ENCODE assay signal across 1 cellular context in the genomic region with DNA sequence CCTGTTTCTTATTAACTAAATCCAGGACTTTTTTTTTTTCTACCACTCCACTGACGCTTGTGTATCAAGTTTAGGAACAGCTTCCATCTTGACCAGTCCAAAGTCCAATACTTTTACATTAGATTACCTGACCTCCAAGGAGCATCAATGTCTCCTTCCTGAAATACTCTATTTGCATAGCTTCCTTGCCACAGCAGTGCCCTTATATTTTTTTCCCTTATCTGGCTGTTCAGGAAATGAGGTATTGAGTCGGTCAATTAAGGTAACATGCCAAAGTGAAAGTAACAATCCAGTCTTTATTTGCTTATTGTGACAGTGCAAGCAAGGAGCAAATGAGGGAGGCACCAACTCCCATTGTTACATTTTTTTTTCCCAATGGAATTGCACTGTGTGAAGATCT.
TF ChIP-seq lines count a peak whose summit lies in the region.

No MANE protein-coding gene starts in this region.

TF ChIP-seq in GM12878, 131 proteins besides CTCF, POLR2A, EP300 and RAD21 (continued from another document):
- TF ChIP-seq, protein P1, sequence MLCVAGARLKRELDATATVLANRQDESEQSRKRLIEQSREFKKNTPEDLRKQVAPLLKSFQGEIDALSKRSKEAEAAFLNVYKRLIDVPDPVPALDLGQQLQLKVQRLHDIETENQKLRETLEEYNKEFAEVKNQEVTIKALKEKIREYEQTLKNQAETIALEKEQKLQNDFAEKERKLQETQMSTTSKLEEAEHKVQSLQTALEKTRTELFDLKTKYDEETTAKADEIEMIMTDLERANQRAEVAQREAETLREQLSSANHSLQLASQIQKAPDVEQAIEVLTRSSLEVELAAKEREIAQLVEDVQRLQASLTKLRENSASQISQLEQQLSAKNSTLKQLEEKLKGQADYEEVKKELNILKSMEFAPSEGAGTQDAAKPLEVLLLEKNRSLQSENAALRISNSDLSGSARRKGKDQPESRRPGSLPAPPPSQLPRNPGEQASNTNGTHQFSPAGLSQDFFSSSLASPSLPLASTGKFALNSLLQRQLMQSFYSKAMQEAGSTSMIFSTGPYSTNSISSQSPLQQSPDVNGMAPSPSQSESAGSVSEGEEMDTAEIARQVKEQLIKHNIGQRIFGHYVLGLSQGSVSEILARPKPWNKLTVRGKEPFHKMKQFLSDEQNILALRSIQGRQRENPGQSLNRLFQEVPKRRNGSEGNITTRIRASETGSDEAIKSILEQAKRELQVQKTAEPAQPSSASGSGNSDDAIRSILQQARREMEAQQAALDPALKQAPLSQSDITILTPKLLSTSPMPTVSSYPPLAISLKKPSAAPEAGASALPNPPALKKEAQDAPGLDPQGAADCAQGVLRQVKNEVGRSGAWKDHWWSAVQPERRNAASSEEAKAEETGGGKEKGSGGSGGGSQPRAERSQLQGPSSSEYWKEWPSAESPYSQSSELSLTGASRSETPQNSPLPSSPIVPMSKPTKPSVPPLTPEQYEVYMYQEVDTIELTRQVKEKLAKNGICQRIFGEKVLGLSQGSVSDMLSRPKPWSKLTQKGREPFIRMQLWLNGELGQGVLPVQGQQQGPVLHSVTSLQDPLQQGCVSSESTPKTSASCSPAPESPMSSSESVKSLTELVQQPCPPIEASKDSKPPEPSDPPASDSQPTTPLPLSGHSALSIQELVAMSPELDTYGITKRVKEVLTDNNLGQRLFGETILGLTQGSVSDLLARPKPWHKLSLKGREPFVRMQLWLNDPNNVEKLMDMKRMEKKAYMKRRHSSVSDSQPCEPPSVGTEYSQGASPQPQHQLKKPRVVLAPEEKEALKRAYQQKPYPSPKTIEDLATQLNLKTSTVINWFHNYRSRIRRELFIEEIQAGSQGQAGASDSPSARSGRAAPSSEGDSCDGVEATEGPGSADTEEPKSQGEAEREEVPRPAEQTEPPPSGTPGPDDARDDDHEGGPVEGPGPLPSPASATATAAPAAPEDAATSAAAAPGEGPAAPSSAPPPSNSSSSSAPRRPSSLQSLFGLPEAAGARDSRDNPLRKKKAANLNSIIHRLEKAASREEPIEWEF (IDR thresholded peaks at IDR 0.05; ENCODE audit: insufficient replicate concordance, low read depth, low read length), result no peak
- TF ChIP-seq CHD1 (IDR thresholded peaks at IDR 0.05; ENCODE audit: low read depth, low read length), result no peak
- TF ChIP-seq JUNB (IDR thresholded peaks at IDR 0.05), result no peak
- TF ChIP-seq, protein P2, sequence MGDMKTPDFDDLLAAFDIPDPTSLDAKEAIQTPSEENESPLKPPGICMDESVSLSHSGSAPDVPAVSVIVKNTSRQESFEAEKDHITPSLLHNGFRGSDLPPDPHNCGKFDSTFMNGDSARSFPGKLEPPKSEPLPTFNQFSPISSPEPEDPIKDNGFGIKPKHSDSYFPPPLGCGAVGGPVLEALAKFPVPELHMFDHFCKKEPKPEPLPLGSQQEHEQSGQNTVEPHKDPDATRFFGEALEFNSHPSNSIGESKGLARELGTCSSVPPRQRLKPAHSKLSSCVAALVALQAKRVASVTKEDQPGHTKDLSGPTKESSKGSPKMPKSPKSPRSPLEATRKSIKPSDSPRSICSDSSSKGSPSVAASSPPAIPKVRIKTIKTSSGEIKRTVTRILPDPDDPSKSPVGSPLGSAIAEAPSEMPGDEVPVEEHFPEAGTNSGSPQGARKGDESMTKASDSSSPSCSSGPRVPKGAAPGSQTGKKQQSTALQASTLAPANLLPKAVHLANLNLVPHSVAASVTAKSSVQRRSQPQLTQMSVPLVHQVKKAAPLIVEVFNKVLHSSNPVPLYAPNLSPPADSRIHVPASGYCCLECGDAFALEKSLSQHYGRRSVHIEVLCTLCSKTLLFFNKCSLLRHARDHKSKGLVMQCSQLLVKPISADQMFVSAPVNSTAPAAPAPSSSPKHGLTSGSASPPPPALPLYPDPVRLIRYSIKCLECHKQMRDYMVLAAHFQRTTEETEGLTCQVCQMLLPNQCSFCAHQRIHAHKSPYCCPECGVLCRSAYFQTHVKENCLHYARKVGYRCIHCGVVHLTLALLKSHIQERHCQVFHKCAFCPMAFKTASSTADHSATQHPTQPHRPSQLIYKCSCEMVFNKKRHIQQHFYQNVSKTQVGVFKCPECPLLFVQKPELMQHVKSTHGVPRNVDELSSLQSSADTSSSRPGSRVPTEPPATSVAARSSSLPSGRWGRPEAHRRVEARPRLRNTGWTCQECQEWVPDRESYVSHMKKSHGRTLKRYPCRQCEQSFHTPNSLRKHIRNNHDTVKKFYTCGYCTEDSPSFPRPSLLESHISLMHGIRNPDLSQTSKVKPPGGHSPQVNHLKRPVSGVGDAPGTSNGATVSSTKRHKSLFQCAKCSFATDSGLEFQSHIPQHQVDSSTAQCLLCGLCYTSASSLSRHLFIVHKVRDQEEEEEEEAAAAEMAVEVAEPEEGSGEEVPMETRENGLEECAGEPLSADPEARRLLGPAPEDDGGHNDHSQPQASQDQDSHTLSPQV (IDR thresholded peaks at IDR 0.05), result no peak
- no peak for TF ChIP-seq NRF1 (conservative IDR thresholded peaks at IDR 0.05; ENCODE audit: low read depth, low read length)
- no peak for TF ChIP-seq ATF3 (IDR thresholded peaks at IDR 0.05; ENCODE audit: borderline replicate concordance, extremely low read depth, low read depth, low read length)
- no peak for TF ChIP-seq RAD51 (IDR thresholded peaks at IDR 0.05)
- no peak for TF ChIP-seq RBBP5 (conservative IDR thresholded peaks at IDR 0.05)
